Comparison of ENCODE assay signal across 27 cellular contexts in genomic region chr1:98723574-98723973, GRCh38.
"Had no signal": no experiment of that assay in that cellular context is flagged by ENCODE, and none has a peak within 500 bp of the region (broad histone marks: within the 10 kb centered on the region; RNA-seq: fewer than 3 reads in every experiment).

No MANE protein-coding gene starts in this region.

- H3K27me3 Mint-ChIP-seq: activated CD4-positive, alpha-beta T cell treated with anti-CD3 and anti-CD28 coated beads, Interleukin-2, amount 10 ng/mL, durations not matched to agents 24 days and 14 days; activated naive CD4-positive, alpha-beta T cell treated with anti-CD3 and anti-CD28 coated beads, Interleukin-2, amount 10 ng/mL, durations not matched to agents 7 days and 5 days; dendritic cell treated with granulocyte-macrophage colony-stimulating factor and Interleukin-4, amounts not matched to agents 40 ng/mL and 50 ng/mL, for 4 days had no signal

- H3K27ac ChIP-seq: brain microvascular endothelial cell, coronary artery, dorsolateral prefrontal cortex, esophagus squamous epithelium, gastroesophageal sphincter had no signal

- H3K36me3 ChIP-seq: brain microvascular endothelial cell had no signal

- H3K9me3 Mint-ChIP-seq: activated CD4-positive, alpha-beta memory T cell treated with anti-CD3 and anti-CD28 coated beads, Interleukin-2, amount 10 ng/mL, durations not matched to agents 7 days and 5 days; activated CD4-positive, alpha-beta T cell treated with anti-CD3 and anti-CD28 coated beads, Interleukin-2, amount 10 ng/mL, durations not matched to agents 24 days and 14 days; activated naive CD4-positive, alpha-beta T cell treated with anti-CD3 and anti-CD28 coated beads, Interleukin-2, amount 10 ng/mL, durations not matched to agents 7 days and 5 days; activated naive CD8-positive, alpha-beta T cell treated with anti-CD3 and anti-CD28 coated beads, Interleukin-2, amount 10 ng/mL, durations not matched to agents 7 days and 5 days had no signal

- H3K4me3 Mint-ChIP-seq: activated CD4-positive, alpha-beta memory T cell treated with anti-CD3 and anti-CD28 coated beads, Interleukin-2, amount 10 ng/mL, durations not matched to agents 7 days and 5 days; activated CD4-positive, alpha-beta T cell treated with anti-CD3 and anti-CD28 coated beads for 36 hours; activated CD4-positive, alpha-beta T cell treated with anti-CD3 and anti-CD28 coated beads, Interleukin-2, amount 10 ng/mL, durations not matched to agents 24 days and 14 days; activated naive CD4-positive, alpha-beta T cell treated with anti-CD3 and anti-CD28 coated beads, Interleukin-2, amount 10 ng/mL, durations not matched to agents 7 days and 5 days; activated naive CD8-positive, alpha-beta T cell treated with anti-CD3 and anti-CD28 coated beads, Interleukin-2, amount 10 ng/mL, durations not matched to agents 7 days and 5 days; activated T-cell treated with anti-CD3 and anti-CD28 coated beads, Interleukin-2, amount 50 U/mL, for 24 hours; activated T-cell treated with anti-CD3 and anti-CD28 coated beads, Interleukin-2, amount 50 U/mL, for 72 hours; central memory CD8-positive, alpha-beta T cell; dendritic cell treated with granulocyte-macrophage colony-stimulating factor and Interleukin-4, amounts not matched to agents 40 ng/mL and 50 ng/mL, for 4 days had no signal

- ATAC-seq: activated CD4-positive, alpha-beta T cell treated with anti-CD3 and anti-CD28 coated beads for 36 hours; activated naive CD4-positive, alpha-beta T cell treated with anti-CD3 and anti-CD28 coated beads, Interleukin-2, amount 50 U/mL, for 72 hours; activated T-cell treated with anti-CD3 and anti-CD28 coated beads, Interleukin-2, amount 50 U/mL, for 72 hours; gastroesophageal sphincter had no signal

- H3K4me3 ChIP-seq: coronary artery, dorsolateral prefrontal cortex, esophagus squamous epithelium, gastroesophageal sphincter had no signal

- H3K9me3 ChIP-seq: esophagus squamous epithelium, gastroesophageal sphincter had no signal

- H3K27me3 ChIP-seq: brain microvascular endothelial cell, dorsolateral prefrontal cortex, esophagus squamous epithelium, gastroesophageal sphincter had no signal

- DNase-seq: activated CD4-positive, alpha-beta memory T cell treated with anti-CD3 and anti-CD28 coated beads, Interleukin-2, amount 10 ng/mL, durations not matched to agents 7 days and 5 days; activated CD4-positive, alpha-beta T cell treated with anti-CD3 and anti-CD28 coated beads for 36 hours; activated CD4-positive, alpha-beta T cell treated with anti-CD3 and anti-CD28 coated beads, Interleukin-2, amount 10 ng/mL, durations not matched to agents 24 days and 14 days; activated CD4-positive, CD25-positive, alpha-beta regulatory T cell; activated CD4-positive, CD25-positive, alpha-beta regulatory T cell treated with anti-CD3 and anti-CD28 coated beads, Interleukin-2, amount 50 U/mL, for 72 hours; activated CD8-positive, alpha-beta memory T cell treated with anti-CD3 and anti-CD28 coated beads, Interleukin-2, amount 50 U/mL, for 48 hours; activated gamma-delta T cell; activated naive CD4-positive, alpha-beta T cell; activated naive CD4-positive, alpha-beta T cell treated with anti-CD3 and anti-CD28 coated beads, Interleukin-2, amount 10 ng/mL, durations not matched to agents 7 days and 5 days; activated naive CD8-positive, alpha-beta T cell treated with anti-CD3 and anti-CD28 coated beads, Interleukin-2, amount 10 ng/mL, durations not matched to agents 7 days and 5 days; activated T-cell treated with anti-CD3 and anti-CD28 coated beads for 4 hours; activated T-cell treated with anti-CD3 and anti-CD28 coated beads, Interleukin-2, amount 50 U/mL, for 24 hours; activated T-cell treated with anti-CD3 and anti-CD28 coated beads, Interleukin-2, amount 50 U/mL, for 72 hours; amniotic stem cell; anterior cingulate cortex; brain microvascular endothelial cell; dorsolateral prefrontal cortex; effector memory CD4-positive, alpha-beta T cell; esophagus squamous epithelium; foreskin melanocyte; head of caudate nucleus; T-helper 2 cell had no signal

- H3K4me1 ChIP-seq: esophagus squamous epithelium, gastroesophageal sphincter had no signal

- H3K4me1 Mint-ChIP-seq: activated CD4-positive, alpha-beta memory T cell treated with anti-CD3 and anti-CD28 coated beads, Interleukin-2, amount 10 ng/mL, durations not matched to agents 7 days and 5 days; activated CD4-positive, alpha-beta T cell treated with anti-CD3 and anti-CD28 coated beads for 36 hours; activated CD4-positive, alpha-beta T cell treated with anti-CD3 and anti-CD28 coated beads, Interleukin-2, amount 10 ng/mL, durations not matched to agents 24 days and 14 days; activated naive CD4-positive, alpha-beta T cell treated with anti-CD3 and anti-CD28 coated beads, Interleukin-2, amount 10 ng/mL, durations not matched to agents 7 days and 5 days; activated naive CD8-positive, alpha-beta T cell treated with anti-CD3 and anti-CD28 coated beads, Interleukin-2, amount 10 ng/mL, durations not matched to agents 7 days and 5 days; central memory CD8-positive, alpha-beta T cell had no signal

- H3K27ac Mint-ChIP-seq: activated CD4-positive, alpha-beta memory T cell treated with anti-CD3 and anti-CD28 coated beads, Interleukin-2, amount 10 ng/mL, durations not matched to agents 7 days and 5 days; activated CD4-positive, alpha-beta T cell treated with anti-CD3 and anti-CD28 coated beads for 36 hours; activated CD4-positive, alpha-beta T cell treated with anti-CD3 and anti-CD28 coated beads, Interleukin-2, amount 10 ng/mL, durations not matched to agents 24 days and 14 days; activated naive CD4-positive, alpha-beta T cell treated with anti-CD3 and anti-CD28 coated beads, Interleukin-2, amount 10 ng/mL, durations not matched to agents 7 days and 5 days; activated naive CD4-positive, alpha-beta T cell treated with anti-CD3 and anti-CD28 coated beads, Interleukin-2, amount 50 U/mL, for 72 hours; activated naive CD8-positive, alpha-beta T cell treated with anti-CD3 and anti-CD28 coated beads, Interleukin-2, amount 10 ng/mL, durations not matched to agents 7 days and 5 days; activated T-cell treated with anti-CD3 and anti-CD28 coated beads, Interleukin-2, amount 50 U/mL, for 24 hours; activated T-cell treated with anti-CD3 and anti-CD28 coated beads, Interleukin-2, amount 50 U/mL, for 72 hours; dendritic cell treated with granulocyte-macrophage colony-stimulating factor and Interleukin-4, amounts not matched to agents 40 ng/mL and 50 ng/mL, for 4 days had no signal

- H3K36me3 Mint-ChIP-seq: activated naive CD4-positive, alpha-beta T cell treated with anti-CD3 and anti-CD28 coated beads, Interleukin-2, amount 10 ng/mL, durations not matched to agents 7 days and 5 days; activated naive CD8-positive, alpha-beta T cell treated with anti-CD3 and anti-CD28 coated beads, Interleukin-2, amount 10 ng/mL, durations not matched to agents 7 days and 5 days had no signal
